8 cellular contexts compared by ENCODE assay signal in the genomic region with DNA sequence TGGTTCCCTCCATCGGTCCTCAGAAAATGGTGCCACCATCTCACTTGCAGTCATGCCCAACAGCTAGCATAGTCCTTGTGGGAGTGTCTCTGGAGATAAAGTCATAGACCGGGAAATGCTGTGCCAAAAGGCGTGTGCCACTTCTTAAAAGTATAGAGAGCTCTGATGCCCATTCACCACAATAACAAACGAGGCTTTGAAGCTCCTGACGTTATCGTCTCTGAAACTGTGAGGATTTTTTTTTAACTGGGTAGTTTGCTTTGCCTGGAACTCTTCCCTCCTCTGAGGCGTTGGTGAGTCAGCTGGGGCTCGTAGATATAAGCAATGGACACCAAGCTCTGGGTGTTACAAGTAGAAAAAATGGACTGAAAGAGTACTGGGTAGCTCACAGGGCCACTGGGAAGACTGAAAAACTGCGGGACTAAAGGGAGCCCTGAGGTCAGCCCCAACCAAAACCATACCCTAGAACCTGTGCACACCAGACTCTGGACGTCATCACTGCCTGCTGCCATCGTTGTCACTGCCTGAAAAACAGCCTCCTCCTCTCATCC.
DNase-seq lines count a peak whose midpoint lies in the region; ATAC-seq, FAIRE-seq and TF ChIP-seq lines count a peak whose summit lies in the region.

No MANE protein-coding gene starts in this region.

- H3K4ac ChIP-seq in mesenchymal stem cell (ENCODE audit: low read depth in 1 of 2, low read length in 2 of 2) = peak overlapping the region; percentile 14 to 88

- no peak for FAIRE-seq in urothelium cell line (lab: Jason Lieb, UNC)

- H3K18ac ChIP-seq in mesenchymal stem cell (ENCODE audit: low read depth in 1 of 2, low read length in 2 of 2) = peak overlapping the region; percentile 73 to 74

- no peak overlapping the region for H3K9ac ChIP-seq in mesenchymal stem cell (ENCODE audit: low read length)

- peak overlapping the region; percentile 77 for H4K91ac ChIP-seq in mesenchymal stem cell (ENCODE audit: low read length)

- no peaks in the 10 kb centered on the region for H3K79me1 ChIP-seq in mesenchymal stem cell (replicated peaks; ENCODE audit: low read length, poor library complexity, severe bottlenecking)

- intact Hi-C loops in left cardiac atrium (cut with DNase I) (no loop called here), left ventricle myocardium inferior (cut with micrococcal nuclease) (no loop called here)

- H3K27ac ChIP-seq in left ventricle myocardium inferior (replicated peaks) (no peak overlapping the region), mesenchymal stem cell (ENCODE audit: low read length, poor library complexity, severe bottlenecking) (peak overlapping the region; percentile 90)

- H4K8ac ChIP-seq in mesenchymal stem cell (ENCODE audit: low read length) = peak overlapping the region; percentile 97

- peak overlapping the region in 1 of 2 experiments; percentile 23 for H3K14ac ChIP-seq in mesenchymal stem cell (ENCODE audit: low read length in 2 of 2)

- peak overlapping the region; percentile 90 for H2BK5ac ChIP-seq in mesenchymal stem cell (ENCODE audit: low read depth, low read length, poor library complexity, severe bottlenecking)

- TF ChIP-seq CTCF in left ventricle myocardium inferior (IDR thresholded peaks at IDR 0.05; ENCODE audit: borderline replicate concordance) = no peak

- no peak overlapping the region for H3K4me3 ChIP-seq in left ventricle myocardium inferior
- no peak overlapping the region for H3K4me3 ChIP-seq in mesenchymal stem cell (ENCODE audit: insufficient read depth in 1 of 2, low read depth in 1 of 2, low read length in 2 of 2)

- H2BK15ac ChIP-seq in mesenchymal stem cell (ENCODE audit: low read depth, poor library complexity, severe bottlenecking) = peak overlapping the region; percentile 6

- H3K4me2 ChIP-seq in mesenchymal stem cell (ENCODE audit: low read length, poor library complexity, severe bottlenecking) = no peak overlapping the region

- no peaks in the 10 kb centered on the region for H3K36me3 ChIP-seq in left ventricle myocardium inferior
- no peaks in the 10 kb centered on the region for H3K36me3 ChIP-seq in mesenchymal stem cell (ENCODE audit: control insufficient read depth in 1 of 2, insufficient read depth in 2 of 2, low read depth in 1 of 2, low read length in 2 of 2)

- ATAC-seq in left cardiac atrium (peak; percentile 28 to 85), HG03571 (IDR thresholded peaks at IDR 0.05; ENCODE audit: unreplicated experiment) (no peak)

- H2AFZ ChIP-seq in mesenchymal stem cell (ENCODE audit: low read depth, low read length) = no peak overlapping the region

- H3K4me1 ChIP-seq in left ventricle myocardium inferior = peaks cover 5% of the 10 kb centered on the region
- H3K4me1 ChIP-seq in mesenchymal stem cell (ENCODE audit: control insufficient read depth, insufficient read depth, low read depth, low read length) = peaks cover 23% of the 10 kb centered on the region

- WGBS in mesenchymal stem cell = 75% methylated on average over 7 of the region's 11 CpGs

- H3K27me3 ChIP-seq in left ventricle myocardium inferior (ENCODE audit: low read depth) (peaks cover 4% of the 10 kb centered on the region), mesenchymal stem cell (ENCODE audit: control insufficient read depth in 1 of 2, insufficient read depth in 1 of 2, low read length in 2 of 2) (peaks cover 0 to 16% of the 10 kb centered on the region in 2 experiments)

- no peak overlapping the region for H2BK120ac ChIP-seq in mesenchymal stem cell (ENCODE audit: low read depth, low read length)

- DNase-seq in left cardiac atrium = no peak
- no peak for DNase-seq in left ventricle myocardium inferior
- peak; percentile 24 for DNase-seq in activated effector memory CD4-positive, alpha-beta T cell treated with Interleukin-2 at 50 U/mL for 16 hours
- peak; percentile 75 for DNase-seq in mesenchymal stem cell
- peak; percentile 39 for DNase-seq in urothelium cell line (ENCODE audit: low spot score)
- DNase-seq in SIG-M5 treated with dmso at 0.1 percent for 504 hours (lab: John Stamatoyannopoulos, UW; ENCODE audit: unreplicated experiment) = no peak
- DNase-seq in GM19240 (ENCODE audit: insufficient read length, low spot score) = no peak

- H3K23ac ChIP-seq in mesenchymal stem cell (ENCODE audit: low read length in 2 of 2) = no peak overlapping the region

- peak overlapping the region; percentile 58 for H2AK5ac ChIP-seq in mesenchymal stem cell (ENCODE audit: low read length, severe bottlenecking)

- H2BK12ac ChIP-seq in mesenchymal stem cell (ENCODE audit: low read length in 2 of 2) = peak overlapping the region; percentile 64 to 80

- H3K9me3 ChIP-seq in left ventricle myocardium inferior (replicated peaks) = no peaks in the 10 kb centered on the region
- no peaks in the 10 kb centered on the region for H3K9me3 ChIP-seq in mesenchymal stem cell (ENCODE audit: control insufficient read depth, low read length)

Comparison
In these comparisons a context has a peak if more than half of its experiments do, and no peak if none do; other contexts are left out.
1. DNase-seq: peak in activated effector memory CD4-positive, alpha-beta T cell treated with Interleukin-2 at 50 U/mL for 16 hours (single experiment), mesenchymal stem cell (single experiment) and urothelium cell line (single experiment); none in left cardiac atrium (single experiment), left ventricle myocardium inferior (single experiment), SIG-M5 treated with dmso at 0.1 percent for 504 hours (single experiment) and GM19240 (single experiment).